In genomic region chr14:95739356-95739755, GRCh38 we compare ENCODE assay signal across 18 cellular contexts. TPM values are rescaled to one million over a fixed set of nuclear protein-coding genes. Genes with fewer than 3 reads are reported as not detected.
A peak's percentile ranks its signal among the peaks of the same experiment; 100 is the strongest.
DNase-seq lines count a peak whose midpoint lies in the region; TF ChIP-seq lines count a peak whose summit lies in the region.
"Had no signal": no experiment of that assay in that cellular context is flagged by ENCODE, and none has a peak within 500 bp of the region (broad histone marks: within the 10 kb centered on the region; RNA-seq: fewer than 3 reads in every experiment).

No MANE protein-coding gene starts in this region.

- intact Hi-C loops in MCF 10A (cut with micrococcal nuclease): no loop called here
- intact Hi-C loops in breast epithelium (cut with DNase I; ENCODE audit: low total_unique reads): no loop called here
- intact Hi-C loops in esophagus muscularis mucosa (cut with DNase I): no loop called here

- no peaks in the 10 kb centered on the region for H3K36me3 Mint-ChIP-seq in MCF 10A (ENCODE audit: insufficient read depth, unreplicated experiment)

- no peak for TF ChIP-seq EP300 in esophagus muscularis mucosa (IDR thresholded peaks at IDR 0.05)

- WGBS in esophagus muscularis mucosa: 64% methylated on average over 1 of the region's 1 CpG

- TF ChIP-seq CTCF in MCF 10A (IDR thresholded peaks at IDR 0.05; ENCODE audit: unreplicated experiment): no peak
- TF ChIP-seq CTCF in breast epithelium (IDR thresholded peaks at IDR 0.05): no peak
- TF ChIP-seq CTCF in SU-DHL-6 (IDR thresholded peaks at IDR 0.05; ENCODE audit: insufficient read depth, low read length, poor library complexity, severe bottlenecking): no peak
- TF ChIP-seq CTCF in esophagus muscularis mucosa (IDR thresholded peaks at IDR 0.05): no peak

- no peak overlapping the region for H3K4me3 Mint-ChIP-seq in MCF 10A (ENCODE audit: unreplicated experiment)

- H3K9ac ChIP-seq in SU-DHL-6 (ENCODE audit: low read length): no peak overlapping the region

- no peak overlapping the region for H3K4me2 ChIP-seq in SU-DHL-6 (ENCODE audit: low read depth, low read length, poor library complexity, severe bottlenecking)
- H3K4me2 ChIP-seq: A549 had no signal

- no TSS peak for BruUV-seq in MCF 10A (replicated peaks; lab: Mats Ljungman, UMichigan)

- no peaks in the 10 kb centered on the region for H3K27me3 ChIP-seq in breast epithelium
- no peaks in the 10 kb centered on the region for H3K27me3 ChIP-seq in SU-DHL-6 (ENCODE audit: low read length)
- peaks cover 0 to 18% (median 0%) of the 10 kb centered on the region in 4 donors for H3K27me3 ChIP-seq in esophagus muscularis mucosa

- H3K9me3 ChIP-seq in breast epithelium (no peaks in the 10 kb centered on the region), SU-DHL-6 (ENCODE audit: insufficient read depth, low read length) (no peaks in the 10 kb centered on the region; the same call in 1 of the 2 replicates), esophagus muscularis mucosa (no peaks in the 10 kb centered on the region)
- H3K9me3 ChIP-seq: A549, HAP-1 had no signal

- H3K4me1 Mint-ChIP-seq in MCF 10A (ENCODE audit: insufficient read depth, unreplicated experiment): peaks cover 12% of the 10 kb centered on the region

- H3F3A ChIP-seq in SU-DHL-6 (ENCODE audit: insufficient read depth): no peaks in the 10 kb centered on the region

- CTCF ChIA-PET in MCF 10A (lab: Yijun Ruan, JAX): no interaction called here

- no peaks in the 10 kb centered on the region for H3K9me2 ChIP-seq in SU-DHL-6 (replicated peaks; ENCODE audit: insufficient read depth, low read length)

- H3K9me3 Mint-ChIP-seq in MCF 10A (ENCODE audit: unreplicated experiment): peaks cover 7% of the 10 kb centered on the region

- H3K27ac ChIP-seq in breast epithelium: no peak overlapping the region
- no peak overlapping the region for H3K27ac ChIP-seq in SU-DHL-6 (ENCODE audit: low read depth, low read length)
- H3K27ac ChIP-seq in esophagus muscularis mucosa (replicated peaks in 1 of 4): no peak overlapping the region
- H3K27ac ChIP-seq: A549 had no signal

- no peaks in the 10 kb centered on the region for H3K36me3 ChIP-seq in breast epithelium
- H3K36me3 ChIP-seq in SU-DHL-6 (ENCODE audit: low read length): no peaks in the 10 kb centered on the region; the same call in 1 of the 2 replicates
- no peaks in the 10 kb centered on the region for H3K36me3 ChIP-seq in esophagus muscularis mucosa
- H3K36me3 ChIP-seq: HAP-1 had no signal

- H2AFZ ChIP-seq in SU-DHL-6 (ENCODE audit: low read depth, low read length, severe bottlenecking): peak overlapping the region; percentile 87

- H3K4me1 ChIP-seq in breast epithelium: peaks cover 0 to 2% of the 10 kb centered on the region in 2 donors
- H3K4me1 ChIP-seq in esophagus muscularis mucosa: no peaks in the 10 kb centered on the region
- H3K4me1 ChIP-seq: A549, HAP-1 had no signal

- H3K27ac Mint-ChIP-seq in MCF 10A (ENCODE audit: low read depth, unreplicated experiment): no peak overlapping the region

- DNase-seq in MCF 10A (ENCODE audit: unreplicated experiment) (peak; percentile 9), breast epithelium (ENCODE audit: low spot score in 2 of 2) (no peak), esophagus muscularis mucosa (ENCODE audit: extremely low spot score) (peak; percentile 45), epidermal melanocyte (ENCODE audit: insufficient read length, low spot score) (no peak)
- no peak for DNase-seq in central memory CD4-positive, alpha-beta T cell
- no peak for DNase-seq in activated naive CD4-positive, alpha-beta T cell treated with Interleukin-2 at 50 U/mL for 16 hours
- DNase-seq: CD8-positive, alpha-beta memory T cell; Karpas-422; MV-4-11; NCI-H1436; NCI-H2081; NCI-H2227 treated with DMSO at 0.1 percent for 48 hours; NCI-H526 treated with DMSO at 0.1 percent for 48 hours; NK-92 treated with Interleukin-12 subunit alpha and Interleukin-12 subunit beta, amount 100 ng/mL, for 24 hours; PC-3 had no signal

- no peaks in the 10 kb centered on the region for H3K79me2 ChIP-seq in SU-DHL-6 (ENCODE audit: insufficient read depth, low read length)

- H3K4me3 ChIP-seq in breast epithelium: no peak overlapping the region
- H3K4me3 ChIP-seq in SU-DHL-6 (ENCODE audit: insufficient read depth, low read length, poor library complexity, severe bottlenecking): no peak overlapping the region
- H3K4me3 ChIP-seq in esophagus muscularis mucosa: no peak overlapping the region
- H3K4me3 ChIP-seq: A549, HAP-1 had no signal

- TF ChIP-seq POLR2A in breast epithelium (IDR thresholded peaks at IDR 0.05) (no peak), esophagus muscularis mucosa (IDR thresholded peaks at IDR 0.05; ENCODE audit: low read depth) (no peak)

- H3K27me3 Mint-ChIP-seq in MCF 10A (ENCODE audit: insufficient read depth, unreplicated experiment): peaks cover 32% of the 10 kb centered on the region

- H4K20me1 ChIP-seq in SU-DHL-6 (ENCODE audit: low read depth, low read length): no peaks in the 10 kb centered on the region

- POLR2A ChIA-PET in MCF 10A (lab: Yijun Ruan, JAX): no interaction called here

RNA-seq across cellular contexts. Expression of gene TCL1A, which starts 25.4 kb away (rescaled TPM):
- total RNA-seq in MCF 10A (2022): not detected in 2 replicates
- total RNA-seq in breast epithelium: not detected
- under 1 TPM in 1 of 4 donors, not detected in 3; 0.99 TPM for total RNA-seq in esophagus muscularis mucosa
- total RNA-seq: CD8-positive, alpha-beta memory T cell; PC-3 had no signal

RNA-seq across cellular contexts. Expression of gene TCL1B, which starts 53.1 kb away (rescaled TPM):
- total RNA-seq in MCF 10A (2022) (not detected in 2 replicates), breast epithelium (not detected), esophagus muscularis mucosa (not detected)
- total RNA-seq: CD8-positive, alpha-beta memory T cell; PC-3 had no signal

Comparison
In these comparisons a context has a peak if more than half of its experiments do, and no peak if none do; other contexts are left out.
1. DNase-seq: peak in MCF 10A (single experiment) and esophagus muscularis mucosa (single experiment); none in breast epithelium (0 of 2), epidermal melanocyte (single experiment), central memory CD4-positive, alpha-beta T cell (single experiment) and activated naive CD4-positive, alpha-beta T cell treated with Interleukin-2 at 50 U/mL for 16 hours (single experiment).